Comparison of ENCODE assay signal across 10 cellular contexts in the genomic region with DNA sequence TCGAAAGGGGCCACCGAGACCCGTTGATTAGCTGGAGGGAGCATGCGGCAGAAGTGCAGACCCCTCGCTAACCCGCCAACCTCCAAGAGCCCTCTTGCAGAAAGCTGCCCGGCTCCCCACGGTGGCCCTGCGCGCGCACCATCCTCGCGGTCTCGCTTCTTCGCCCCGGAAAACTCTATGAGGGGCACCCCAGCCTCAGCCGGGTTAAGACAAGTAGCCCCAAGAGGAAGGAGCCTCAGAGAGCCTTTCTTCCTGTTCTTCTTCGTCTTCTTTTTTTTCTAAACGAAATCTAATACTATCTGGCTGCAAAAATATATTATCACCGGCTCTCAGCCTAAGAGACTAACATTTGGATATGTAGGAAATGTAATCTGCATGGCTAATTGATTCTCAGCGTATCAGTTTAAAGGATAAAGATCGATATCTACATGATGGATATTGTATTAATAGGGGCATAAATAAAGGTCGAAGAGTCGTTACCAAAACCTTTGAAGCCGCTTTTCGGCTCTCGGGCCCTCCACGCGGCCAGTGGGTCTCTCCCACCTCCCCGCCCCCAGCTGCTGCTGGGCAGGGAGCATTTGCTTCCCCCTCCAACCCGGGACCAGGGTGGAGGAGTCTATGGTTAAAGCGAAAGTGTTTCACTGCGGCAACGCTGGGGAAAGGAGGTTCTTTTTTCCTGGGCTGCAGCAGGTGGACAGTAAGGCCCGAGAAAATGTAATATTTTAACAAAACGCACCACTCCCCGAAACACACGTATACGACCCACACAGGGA. TPM values are rescaled to one million over a fixed set of nuclear protein-coding genes. Genes with fewer than 3 reads are reported as not detected.
DNase-seq lines count a peak whose midpoint lies in the region; ATAC-seq and TF ChIP-seq lines count a peak whose summit lies in the region.
"Had no signal": no experiment of that assay in that cellular context is flagged by ENCODE, and none has a peak within 500 bp of the region (broad histone marks: within the 10 kb centered on the region; RNA-seq: fewer than 3 reads in every experiment).

No MANE protein-coding gene starts in this region.

- H3K27me3 ChIP-seq in HUES6 (ENCODE audit: control insufficient read depth, insufficient read depth, low read length) (peaks cover 100% of the 10 kb centered on the region), breast epithelium (peaks cover 8 to 100% of the 10 kb centered on the region in 2 donors)

- peak overlapping the region; percentile 94 to 96 for H3K4me3 Mint-ChIP-seq in CD14-positive monocyte
- peak overlapping the region; percentile 52 to 85 (median 72) for H3K4me3 Mint-ChIP-seq in naive thymus-derived CD8-positive, alpha-beta T cell

- H3K27me3 Mint-ChIP-seq in CD14-positive monocyte (ENCODE audit: low read depth in 3 of 3), result peaks cover 84 to 99% (median 94%) of the 10 kb centered on the region in 3 donors
- H3K27me3 Mint-ChIP-seq in naive thymus-derived CD8-positive, alpha-beta T cell, result peaks cover 41 to 100% (median 84%) of the 10 kb centered on the region in 5 donors

- POLR2A ChIA-PET in naive thymus-derived CD8-positive, alpha-beta T cell (lab: Charles Lee), result no interaction called here

- TF ChIP-seq CTCF in CD14-positive monocyte (IDR thresholded peaks at IDR 0.05) (no peak), breast epithelium (IDR thresholded peaks at IDR 0.05) (no peak)

- no peak for TF ChIP-seq POLR2A in breast epithelium (IDR thresholded peaks at IDR 0.05)

- no peak overlapping the region for H3K27ac ChIP-seq in HUES6 (ENCODE audit: low read depth, low read length)
- H3K27ac ChIP-seq in breast epithelium, result no peak overlapping the region
- H3K27ac ChIP-seq: epithelial cell of prostate, RWPE1 had no signal

- no peak overlapping the region for H3K9ac ChIP-seq in HUES6 (ENCODE audit: low read length)

- H3K4me3 ChIP-seq in HUES6 (ENCODE audit: low read depth, low read length) (peak overlapping the region; percentile 48), breast epithelium (peak overlapping the region; percentile 44 to 62 (median 47))

- peaks cover 76% of the 10 kb centered on the region for H3K4me1 Mint-ChIP-seq in CD14-positive monocyte
- peaks cover 21 to 55% (median 37%) of the 10 kb centered on the region in 4 donors for H3K4me1 Mint-ChIP-seq in naive thymus-derived CD8-positive, alpha-beta T cell

- H3K4me1 ChIP-seq in HUES6 (ENCODE audit: control insufficient read depth, insufficient read depth, low read length), result peaks cover 70% of the 10 kb centered on the region
- peaks cover 7 to 9% of the 10 kb centered on the region in 2 donors for H3K4me1 ChIP-seq in breast epithelium

- peaks cover 35 to 37% of the 10 kb centered on the region in 2 donors for H3K36me3 Mint-ChIP-seq in CD14-positive monocyte
- peaks cover 0 to 22% (median 12%) of the 10 kb centered on the region in 3 donors for H3K36me3 Mint-ChIP-seq in naive thymus-derived CD8-positive, alpha-beta T cell

- DNase-seq in CD14-positive monocyte (ENCODE audit: low spot score), result no peak
- DNase-seq in breast epithelium (ENCODE audit: low spot score in 2 of 2), result no peak
- no peak for DNase-seq in naive thymus-derived CD8-positive, alpha-beta T cell
- no peak for DNase-seq in NCI-H2107 (lab: John Stamatoyannopoulos, UW)
- no peak for DNase-seq in activated effector memory CD4-positive, alpha-beta T cell treated with anti-CD3 and anti-CD28 coated beads, Interleukin-2, amount 50 U/mL, for 16 hours

- H3K27ac Mint-ChIP-seq in CD14-positive monocyte, result peak overlapping the region; percentile 27 to 82 (median 56)
- no peak overlapping the region for H3K27ac Mint-ChIP-seq in naive thymus-derived CD8-positive, alpha-beta T cell

- intact Hi-C loops in CD14-positive monocyte (cut with micrococcal nuclease), result no loop called here
- intact Hi-C loops in breast epithelium (cut with DNase I; ENCODE audit: low total_unique reads), result no loop called here

- no peaks in the 10 kb centered on the region for H3K9me3 ChIP-seq in HUES6 (ENCODE audit: control insufficient read depth, insufficient read depth, low read depth, low read length)
- H3K9me3 ChIP-seq in breast epithelium, result no peaks in the 10 kb centered on the region

- no peaks in the 10 kb centered on the region for H3K36me3 ChIP-seq in HUES6 (ENCODE audit: control insufficient read depth, insufficient read depth, low read length)
- no peaks in the 10 kb centered on the region for H3K36me3 ChIP-seq in breast epithelium

- peaks cover 23 to 81% (median 75%) of the 10 kb centered on the region in 7 donors for H3K9me3 Mint-ChIP-seq in CD14-positive monocyte
- peaks cover 0 to 25% (median 8%) of the 10 kb centered on the region in 9 donors for H3K9me3 Mint-ChIP-seq in naive thymus-derived CD8-positive, alpha-beta T cell

- ATAC-seq in naive thymus-derived CD8-positive, alpha-beta T cell, result no peak
- ATAC-seq in GM19452 (IDR thresholded peaks at IDR 0.05; ENCODE audit: unreplicated experiment) (no peak), GM19328 (IDR thresholded peaks at IDR 0.05; ENCODE audit: unreplicated experiment) (no peak)

RNA-seq across cellular contexts. Expression of a gene that starts 6.1 kb away (rescaled TPM):
- polyA plus RNA-seq in CD14-positive monocyte, result not detected
- 1 to 10 TPM in 2 of 3 donors, under 1 TPM in 1; 0.29 to 2.9 (median 2.3) TPM for total RNA-seq in breast epithelium
- not detected for total RNA-seq in naive thymus-derived CD8-positive, alpha-beta T cell
- not detected for polyA plus RNA-seq in naive thymus-derived CD8-positive, alpha-beta T cell

Comparison
In these comparisons a context has a peak if more than half of its experiments do, and no peak if none do; other contexts are left out.
1. H3K27ac Mint-ChIP-seq: peak in CD14-positive monocyte (7 of 7); none in naive thymus-derived CD8-positive, alpha-beta T cell (0 of 10).